9 cellular contexts compared by ENCODE assay signal in the genomic region with DNA sequence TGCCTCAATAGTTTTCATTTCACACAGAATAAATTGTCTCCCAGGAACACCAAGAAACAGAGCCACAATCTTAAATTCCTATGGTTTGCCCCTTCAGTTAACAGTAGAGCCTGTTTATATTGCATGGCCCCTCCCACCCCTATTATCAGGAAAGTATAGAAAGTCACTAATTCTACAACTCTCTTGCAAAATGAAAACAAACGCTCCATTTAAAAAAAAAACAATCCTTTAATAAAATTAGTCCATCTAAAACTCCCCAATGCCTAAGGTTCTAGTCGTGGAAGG. TPM values are rescaled to one million over a fixed set of nuclear protein-coding genes. Genes with fewer than 3 reads are reported as not detected.
DNase-seq lines count a peak whose midpoint lies in the region; ATAC-seq and TF ChIP-seq lines count a peak whose summit lies in the region.
"Had no signal": no experiment of that assay in that cellular context is flagged by ENCODE, and none has a peak within 500 bp of the region (broad histone marks: within the 10 kb centered on the region; RNA-seq: fewer than 3 reads in every experiment).

No MANE protein-coding gene starts in this region.

- H4K20me1 ChIP-seq in SK-N-SH (ENCODE audit: insufficient read depth) = peaks cover 31% of the 10 kb centered on the region

- H3K79me2 ChIP-seq in SK-N-SH (ENCODE audit: insufficient read depth) = peaks cover 43% of the 10 kb centered on the region

- ATAC-seq in SK-N-SH treated with all-trans-retinoic acid at 6 μM for 48 hours = no peak
- no peak for ATAC-seq in GM19351 (IDR thresholded peaks at IDR 0.05; ENCODE audit: unreplicated experiment)

- POLR2A ChIA-PET in SK-N-SH (lab: Yijun Ruan, JAX) = interaction anchor here (0.6 to 2.6 kb wide), 5 partner anchors 9 to 247 kb away, joined by 3 to 31 read pairs (median 10); a partner anchor contains a TSS
- POLR2A ChIA-PET in HEK293T (lab: Yijun Ruan, JAX) = interaction anchor here (1.2 to 4.1 kb wide), 6 partner anchors 8 to 46 kb away, joined by 5 to 47 read pairs (median 18); a partner anchor contains a TSS

- intact Hi-C loops in posterior cingulate gyrus (cut with DNase I) = no loop called here

- H3K9me3 Mint-ChIP-seq in activated naive CD8-positive, alpha-beta T cell (ENCODE audit: low read depth) = no peaks in the 10 kb centered on the region

- no peaks in the 10 kb centered on the region for H3K27me3 Mint-ChIP-seq in activated naive CD8-positive, alpha-beta T cell

- H3K36me3 ChIP-seq in SK-N-SH (replicated peaks in 1 of 2; ENCODE audit: control insufficient read depth in 1 of 2, insufficient read depth in 2 of 2, low read length in 1 of 2) (peaks cover 47 to 60% of the 10 kb centered on the region in 2 experiments), iPS-20b (ENCODE audit: insufficient read depth, low read depth, low read length) (peaks cover 78% of the 10 kb centered on the region), stomach smooth muscle (ENCODE audit: control insufficient read depth in 2 of 2, insufficient read depth in 2 of 2, low read length in 2 of 2) (peaks cover 25 to 33% of the 10 kb centered on the region in 2 donors)

- H3K27me3 ChIP-seq in SK-N-SH (ENCODE audit: insufficient read depth) (no peaks in the 10 kb centered on the region), iPS-20b (ENCODE audit: insufficient read depth, low read length) (no peaks in the 10 kb centered on the region), stomach smooth muscle (ENCODE audit: control insufficient read depth in 1 of 2, insufficient read depth in 2 of 2, low read length in 2 of 2) (no peaks in the 10 kb centered on the region)

- TF ChIP-seq CTCF in SK-N-SH (IDR thresholded peaks at IDR 0.05) = no peak

- CTCF ChIA-PET in SK-N-SH (lab: Yijun Ruan, JAX) = interaction anchor here (0.6 to 3.4 kb wide), 13 partner anchors 8 to 570 kb away, joined by 3 to 20 read pairs (median 5); a partner anchor contains a TSS
- CTCF ChIA-PET in HEK293T (lab: Yijun Ruan, JAX) = no interaction called here

- H3K9ac ChIP-seq in SK-N-SH (peak overlapping the region; percentile 89), iPS-20b (ENCODE audit: low read depth, low read length) (peak overlapping the region; percentile 99), stomach smooth muscle (ENCODE audit: low read length in 2 of 2) (peak overlapping the region; percentile 69 to 88)

- no peak overlapping the region; the same call in 1 of the 2 replicates for H2AFZ ChIP-seq in SK-N-SH (ENCODE audit: low read depth)

- peaks cover 21 to 22% of the 10 kb centered on the region in 2 experiments; a peak in 2 of 4 replicates for H3K4me1 ChIP-seq in SK-N-SH (ENCODE audit: control insufficient read depth in 1 of 2, insufficient read depth in 2 of 2, low read depth in 1 of 2, low read length in 1 of 2)
- peaks cover 4% of the 10 kb centered on the region; the same call in 1 of the 2 replicates for H3K4me1 ChIP-seq in iPS-20b (ENCODE audit: insufficient read depth, low read length)
- H3K4me1 ChIP-seq in stomach smooth muscle (ENCODE audit: control insufficient read depth, insufficient read depth, low read length) = peaks cover 31% of the 10 kb centered on the region

- peak overlapping the region; percentile 98 for H3K4me2 ChIP-seq in SK-N-SH

- H3K9me2 ChIP-seq in SK-N-SH = no peaks in the 10 kb centered on the region

- H3K27ac Mint-ChIP-seq in activated naive CD8-positive, alpha-beta T cell = peak overlapping the region; percentile 66

- peak overlapping the region; percentile 92 for H3K4me3 Mint-ChIP-seq in activated naive CD8-positive, alpha-beta T cell

- H3K4me3 ChIP-seq in SK-N-SH (ENCODE audit: low read depth in 2 of 2, low read length in 1 of 2) (peak overlapping the region; percentile 84 to 87), iPS-20b (ENCODE audit: low read length) (peak overlapping the region; percentile 83), stomach smooth muscle (ENCODE audit: low read length in 2 of 2) (peak overlapping the region; percentile 84 to 91)

- peaks cover 8% of the 10 kb centered on the region for H3K36me3 Mint-ChIP-seq in activated naive CD8-positive, alpha-beta T cell

- H3F3A ChIP-seq in SK-N-SH (replicated peaks; ENCODE audit: insufficient read depth) = peaks cover 46% of the 10 kb centered on the region

- DNase-seq in SK-N-SH (no peak), HEK293T (ENCODE audit: extremely low spot score) (no peak), posterior cingulate gyrus (no peak)
- DNase-seq: 8988T had no signal

- no peaks in the 10 kb centered on the region for H3K9me3 ChIP-seq in SK-N-SH
- no peaks in the 10 kb centered on the region for H3K9me3 ChIP-seq in iPS-20b (ENCODE audit: insufficient read depth, low read depth, low read length)
- no peaks in the 10 kb centered on the region for H3K9me3 ChIP-seq in stomach smooth muscle (ENCODE audit: control insufficient read depth in 2 of 2, low read length in 2 of 2)

- no peak for TF ChIP-seq RAD21 in SK-N-SH (IDR thresholded peaks at IDR 0.05; ENCODE audit: low read length)

- 2% methylated on average over 2 of the region's 2 CpGs for WGBS in SK-N-SH (ENCODE audit: low lambda C conversion rate)

- H3K4me1 Mint-ChIP-seq in activated naive CD8-positive, alpha-beta T cell (ENCODE audit: low read depth) = peaks cover 22% of the 10 kb centered on the region

- no peak for TF ChIP-seq EP300 in SK-N-SH (IDR thresholded peaks at IDR 0.05; ENCODE audit: borderline replicate concordance in 1 of 2, low read depth in 1 of 2, low read length in 1 of 2)

- H3K27ac ChIP-seq in SK-N-SH (ENCODE audit: low read depth in 2 of 2, low read length in 1 of 2) (peak overlapping the region; percentile 72 to 89), iPS-20b (ENCODE audit: low read length) (peak overlapping the region; percentile 55), stomach smooth muscle (ENCODE audit: low read length) (peak overlapping the region; percentile 88)

TF ChIP-seq in SK-N-SH, 30 proteins besides CTCF, POLR2A, EP300 and RAD21:
- TF ChIP-seq, protein P1, sequence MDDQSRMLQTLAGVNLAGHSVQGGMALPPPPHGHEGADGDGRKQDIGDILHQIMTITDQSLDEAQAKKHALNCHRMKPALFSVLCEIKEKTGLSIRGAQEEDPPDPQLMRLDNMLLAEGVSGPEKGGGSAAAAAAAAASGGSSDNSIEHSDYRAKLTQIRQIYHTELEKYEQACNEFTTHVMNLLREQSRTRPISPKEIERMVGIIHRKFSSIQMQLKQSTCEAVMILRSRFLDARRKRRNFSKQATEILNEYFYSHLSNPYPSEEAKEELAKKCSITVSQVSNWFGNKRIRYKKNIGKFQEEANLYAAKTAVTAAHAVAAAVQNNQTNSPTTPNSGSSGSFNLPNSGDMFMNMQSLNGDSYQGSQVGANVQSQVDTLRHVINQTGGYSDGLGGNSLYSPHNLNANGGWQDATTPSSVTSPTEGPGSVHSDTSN (IDR thresholded peaks at IDR 0.05) = no peak
- TF ChIP-seq FOSL2 (IDR thresholded peaks at IDR 0.05; ENCODE audit: borderline replicate concordance, low read depth) = no peak
- no peak for TF ChIP-seq EZH2phosphoT487 (IDR thresholded peaks at IDR 0.05; ENCODE audit: borderline replicate concordance, low read depth)

TF ChIP-seq in SK-N-SH treated with all-trans-retinoic acid at 6 μM for 48 hours, 23 proteins besides CTCF, POLR2A, EP300 and RAD21 (continues in another document):
- no peak for TF ChIP-seq ZFP3 (CRISPR knock-in tag; IDR thresholded peaks at IDR 0.05)
- no peak for TF ChIP-seq ESRRG (CRISPR knock-in tag; IDR thresholded peaks at IDR 0.05)
- no peak for TF ChIP-seq BACH2 (CRISPR knock-in tag; IDR thresholded peaks at IDR 0.05; ENCODE audit: borderline replicate concordance)
- TF ChIP-seq GLIS3 (CRISPR knock-in tag; IDR thresholded peaks at IDR 0.05) = no peak
- TF ChIP-seq ZFP30 (CRISPR knock-in tag; IDR thresholded peaks at IDR 0.05) = no peak
- no peak for TF ChIP-seq OSR1 (CRISPR knock-in tag; IDR thresholded peaks at IDR 0.05)

TF ChIP-seq in HEK293T, 16 proteins besides CTCF, POLR2A, EP300 and RAD21:
- TF ChIP-seq SUZ12 (IDR thresholded peaks at IDR 0.05) (no peak), TARDBP (IDR thresholded peaks at IDR 0.05) (no peak), SP1 (IDR thresholded peaks at IDR 0.05) (no peak), ELF4 (IDR thresholded peaks at IDR 0.05) (no peak), NFRKB (IDR thresholded peaks at IDR 0.05) (no peak), FOXM1 (IDR thresholded peaks at IDR 0.05; ENCODE audit: borderline replicate concordance) (no peak), L3MBTL2 (conservative IDR thresholded peaks at IDR 0.05) (no peak), HDGF (IDR thresholded peaks at IDR 0.05; ENCODE audit: borderline replicate concordance) (no peak), FOXA1 (IDR thresholded peaks at IDR 0.05) (no peak), BHLHE40 (IDR thresholded peaks at IDR 0.05; ENCODE audit: borderline replicate concordance) (no peak)
- TF ChIP-seq, protein P2, sequence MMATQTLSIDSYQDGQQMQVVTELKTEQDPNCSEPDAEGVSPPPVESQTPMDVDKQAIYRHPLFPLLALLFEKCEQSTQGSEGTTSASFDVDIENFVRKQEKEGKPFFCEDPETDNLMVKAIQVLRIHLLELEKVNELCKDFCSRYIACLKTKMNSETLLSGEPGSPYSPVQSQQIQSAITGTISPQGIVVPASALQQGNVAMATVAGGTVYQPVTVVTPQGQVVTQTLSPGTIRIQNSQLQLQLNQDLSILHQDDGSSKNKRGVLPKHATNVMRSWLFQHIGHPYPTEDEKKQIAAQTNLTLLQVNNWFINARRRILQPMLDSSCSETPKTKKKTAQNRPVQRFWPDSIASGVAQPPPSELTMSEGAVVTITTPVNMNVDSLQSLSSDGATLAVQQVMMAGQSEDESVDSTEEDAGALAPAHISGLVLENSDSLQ (IDR thresholded peaks at IDR 0.05) = no peak

RNA-seq across cellular contexts. Expression of a gene that starts 8.0 kb away (rescaled TPM):
- polyA plus RNA-seq in SK-N-SH (2012; rRNA removed) = 99.5 and 128 TPM in 2 replicates
- 68.0 and 70.3 TPM in 2 replicates for polyA plus RNA-seq in SK-N-SH (2012; cell fraction: cytosol; rRNA removed)
- polyA plus RNA-seq in SK-N-SH (2012; cell fraction: nucleus; rRNA removed) = 182 and 268 TPM in 2 replicates

RNA-seq across cellular contexts. Expression of a gene that starts 8.9 kb away (rescaled TPM):
- 69.4 and 77.4 TPM in 2 replicates for polyA plus RNA-seq in SK-N-SH (2012; rRNA removed)
- polyA plus RNA-seq in SK-N-SH (2012; cell fraction: cytosol; rRNA removed) = 38.8 and 60.3 TPM in 2 replicates
- 116 and 126 TPM in 2 replicates for polyA plus RNA-seq in SK-N-SH (2012; cell fraction: nucleus; rRNA removed)

RNA-seq across cellular contexts. Expression of a gene that starts 13.5 kb away (rescaled TPM):
- 7.6 and 8.6 TPM in 2 replicates for polyA plus RNA-seq in SK-N-SH (2012; rRNA removed)
- 3.5 and 5.3 TPM in 2 replicates for polyA plus RNA-seq in SK-N-SH (2012; cell fraction: cytosol; rRNA removed)
- 27.1 and 27.9 TPM in 2 replicates for polyA plus RNA-seq in SK-N-SH (2012; cell fraction: nucleus; rRNA removed)

RNA-seq across cellular contexts. Expression of a gene that starts 26.0 kb away (rescaled TPM):
- polyA plus RNA-seq in SK-N-SH (2012; rRNA removed) = 13.8 and 14.8 TPM in 2 replicates
- polyA plus RNA-seq in SK-N-SH (2012; cell fraction: cytosol; rRNA removed) = 8.9 and 11.4 TPM in 2 replicates
- 39.6 and 51.2 TPM in 2 replicates for polyA plus RNA-seq in SK-N-SH (2012; cell fraction: nucleus; rRNA removed)

RNA-seq across cellular contexts. Expression of a gene that starts 27.8 kb away (rescaled TPM):
- polyA plus RNA-seq in SK-N-SH (2012; rRNA removed) = 21.8 and 36.1 TPM in 2 replicates
- polyA plus RNA-seq in SK-N-SH (2012; cell fraction: cytosol; rRNA removed) = 10.6 and 14.6 TPM in 2 replicates
- 113 and 143 TPM in 2 replicates for polyA plus RNA-seq in SK-N-SH (2012; cell fraction: nucleus; rRNA removed)
